Comparison of ENCODE assay signal across 8 cellular contexts in genomic region chr12:68240975-68241374, GRCh38. TPM values are rescaled to one million over a fixed set of nuclear protein-coding genes. Genes with fewer than 3 reads are reported as not detected.
DNase-seq lines count a peak whose midpoint lies in the region; ATAC-seq and TF ChIP-seq lines count a peak whose summit lies in the region.

No MANE protein-coding gene starts in this region.

- H3K4me3 ChIP-seq in CD8-positive, alpha-beta memory T cell (ENCODE audit: low read length), result peak overlapping the region; percentile 48
- no peak overlapping the region for H3K4me3 ChIP-seq in lower leg skin (ENCODE audit: low read depth, poor library complexity, severe bottlenecking)

- intact Hi-C loops in lower leg skin (cut with DNase I; ENCODE audit: low total_unique reads), result no loop called here

- TF ChIP-seq CTCF in lower leg skin (IDR thresholded peaks at IDR 0.05), result no peak

- H3K36me3 ChIP-seq in CD8-positive, alpha-beta memory T cell (ENCODE audit: insufficient read depth, low read length), result no peaks in the 10 kb centered on the region

- CTCF ChIA-PET in CD8-positive, alpha-beta memory T cell (lab: Charles Lee), result interaction anchor here (0.5 to 1.4 kb wide), 4 partner anchors 17 to 83 kb away, joined by 3 to 4 read pairs (median 4); no protein-coding TSS in a partner anchor

- H3K27ac Mint-ChIP-seq in CD8-positive, alpha-beta memory T cell, result peak overlapping the region; percentile 54 to 96 (median 92)
- peak overlapping the region; percentile 60 for H3K27ac Mint-ChIP-seq in stimulated activated naive B cell treated with anti-CD40 and anti-IgM and Interleukin-4, amounts not matched to agents 10 μg/mL and 1 μg/mL and 100 μg/mL, for 72 hours

- H3K9me3 Mint-ChIP-seq in CD8-positive, alpha-beta memory T cell, result no peaks in the 10 kb centered on the region
- H3K9me3 Mint-ChIP-seq in stimulated activated naive B cell treated with anti-CD40 and anti-IgM and Interleukin-4, amounts not matched to agents 10 μg/mL and 1 μg/mL and 100 μg/mL, for 72 hours, result no peaks in the 10 kb centered on the region

- peak; percentile 10 to 62 (median 45) for DNase-seq in CD8-positive, alpha-beta memory T cell
- peak; percentile 41 for DNase-seq in LHCN-M2 (ENCODE audit: low read depth)
- peak; percentile 51 to 65 for DNase-seq in activated T-cell treated with anti-CD3 and anti-CD28 coated beads, Interleukin-2, amount 50 U/mL, for 48 hours
- DNase-seq in kidney tubule cell (ENCODE audit: low spot score), result peak; percentile 6
- DNase-seq in stimulated activated naive B cell treated with anti-CD40 and anti-IgM and Interleukin-4, amounts not matched to agents 10 μg/mL and 1 μg/mL and 100 μg/mL, for 72 hours, result peak; percentile 31
- DNase-seq in HT-29 (ENCODE audit: low spot score), result no peak
- DNase-seq in lower leg skin (ENCODE audit: low spot score in 2 of 2), result no peak

- peak overlapping the region; percentile 12 to 79 (median 71) for H3K4me3 Mint-ChIP-seq in CD8-positive, alpha-beta memory T cell
- peak overlapping the region; percentile 39 to 42 for H3K4me3 Mint-ChIP-seq in stimulated activated naive B cell treated with anti-CD40 and anti-IgM and Interleukin-4, amounts not matched to agents 10 μg/mL and 1 μg/mL and 100 μg/mL, for 72 hours

- H3K4me1 ChIP-seq in CD8-positive, alpha-beta memory T cell (ENCODE audit: insufficient read depth, low read length), result peaks cover 35% of the 10 kb centered on the region

- no peaks in the 10 kb centered on the region for H3K27me3 ChIP-seq in CD8-positive, alpha-beta memory T cell (ENCODE audit: insufficient read depth, low read length, poor library complexity, severe bottlenecking)

- 9 to 15% methylated on average over 1 of the region's 1 CpG for WGBS in lower leg skin, 2 donors

- H3K36me3 Mint-ChIP-seq in CD8-positive, alpha-beta memory T cell, result peaks cover 1 to 5% (median 2%) of the 10 kb centered on the region in 3 donors
- H3K36me3 Mint-ChIP-seq in stimulated activated naive B cell treated with anti-CD40 and anti-IgM and Interleukin-4, amounts not matched to agents 10 μg/mL and 1 μg/mL and 100 μg/mL, for 72 hours, result no peaks in the 10 kb centered on the region

- no peak for TF ChIP-seq POLR2A in lower leg skin (IDR thresholded peaks at IDR 0.05)

- no peaks in the 10 kb centered on the region for H3K9me3 ChIP-seq in CD8-positive, alpha-beta memory T cell (ENCODE audit: low read length)

- no peaks in the 10 kb centered on the region for H3K27me3 Mint-ChIP-seq in CD8-positive, alpha-beta memory T cell
- no peaks in the 10 kb centered on the region for H3K27me3 Mint-ChIP-seq in stimulated activated naive B cell treated with anti-CD40 and anti-IgM and Interleukin-4, amounts not matched to agents 10 μg/mL and 1 μg/mL and 100 μg/mL, for 72 hours

- H3K27ac ChIP-seq in CD8-positive, alpha-beta memory T cell (ENCODE audit: low read depth, low read length), result peak overlapping the region; percentile 47

- POLR2A ChIA-PET in CD8-positive, alpha-beta memory T cell (lab: Charles Lee), result interaction anchor here (0.8 kb wide), 1 partner anchor 49 kb away, joined by 5 read pairs; no protein-coding TSS in a partner anchor

- peaks cover 30 to 38% (median 37%) of the 10 kb centered on the region in 3 donors for H3K4me1 Mint-ChIP-seq in CD8-positive, alpha-beta memory T cell
- peaks cover 24 to 35% of the 10 kb centered on the region in 2 donors for H3K4me1 Mint-ChIP-seq in stimulated activated naive B cell treated with anti-CD40 and anti-IgM and Interleukin-4, amounts not matched to agents 10 μg/mL and 1 μg/mL and 100 μg/mL, for 72 hours

- ATAC-seq in GM21526 (IDR thresholded peaks at IDR 0.05; ENCODE audit: low FRiP score, unreplicated experiment), result peak; percentile 97
- ATAC-seq in stimulated activated naive B cell treated with anti-CD40 and anti-IgM and Interleukin-4, amounts not matched to agents 10 μg/mL and 1 μg/mL and 100 μg/mL, for 72 hours (replicated peaks), result peak; percentile 96 to 97

RNA-seq across cellular contexts. Expression of gene IL22, which starts 12.4 kb away (rescaled TPM):
- total RNA-seq in CD8-positive, alpha-beta memory T cell, result under 1 TPM; 0.46 to 0.64 TPM
- polyA plus RNA-seq in CD8-positive, alpha-beta memory T cell, result not detected
- total RNA-seq in LHCN-M2 (2014; rRNA removed) (not detected in 2 replicates), lower leg skin (not detected)
- polyA plus RNA-seq in LHCN-M2 (2012), result not detected
- not detected in 2 replicates for total RNA-seq in HT-29 (2014; rRNA removed; shearing (Covaris generic))

RNA-seq across cellular contexts. Expression of gene IL26, which starts 15.4 kb away (rescaled TPM):
- total RNA-seq in CD8-positive, alpha-beta memory T cell, result under 1 TPM; 0.88 to 1.00 TPM
- 0.28 TPM for polyA plus RNA-seq in CD8-positive, alpha-beta memory T cell
- not detected in 2 replicates for total RNA-seq in LHCN-M2 (2014; rRNA removed)
- polyA plus RNA-seq in LHCN-M2 (2012), result not detected
- not detected in 2 replicates for total RNA-seq in HT-29 (2014; rRNA removed; shearing (Covaris generic))
- total RNA-seq in lower leg skin, result not detected

Comparison
In these comparisons a context has a peak if more than half of its experiments do, and no peak if none do; other contexts are left out.
1. DNase-seq: peak in CD8-positive, alpha-beta memory T cell (5 of 5), LHCN-M2 (single experiment), activated T-cell treated with anti-CD3 and anti-CD28 coated beads, Interleukin-2, amount 50 U/mL, for 48 hours (2 of 2), kidney tubule cell (single experiment) and stimulated activated naive B cell treated with anti-CD40 and anti-IgM and Interleukin-4, amounts not matched to agents 10 μg/mL and 1 μg/mL and 100 μg/mL, for 72 hours (single experiment); none in HT-29 (single experiment) and lower leg skin (0 of 2).